In the genomic region with DNA sequence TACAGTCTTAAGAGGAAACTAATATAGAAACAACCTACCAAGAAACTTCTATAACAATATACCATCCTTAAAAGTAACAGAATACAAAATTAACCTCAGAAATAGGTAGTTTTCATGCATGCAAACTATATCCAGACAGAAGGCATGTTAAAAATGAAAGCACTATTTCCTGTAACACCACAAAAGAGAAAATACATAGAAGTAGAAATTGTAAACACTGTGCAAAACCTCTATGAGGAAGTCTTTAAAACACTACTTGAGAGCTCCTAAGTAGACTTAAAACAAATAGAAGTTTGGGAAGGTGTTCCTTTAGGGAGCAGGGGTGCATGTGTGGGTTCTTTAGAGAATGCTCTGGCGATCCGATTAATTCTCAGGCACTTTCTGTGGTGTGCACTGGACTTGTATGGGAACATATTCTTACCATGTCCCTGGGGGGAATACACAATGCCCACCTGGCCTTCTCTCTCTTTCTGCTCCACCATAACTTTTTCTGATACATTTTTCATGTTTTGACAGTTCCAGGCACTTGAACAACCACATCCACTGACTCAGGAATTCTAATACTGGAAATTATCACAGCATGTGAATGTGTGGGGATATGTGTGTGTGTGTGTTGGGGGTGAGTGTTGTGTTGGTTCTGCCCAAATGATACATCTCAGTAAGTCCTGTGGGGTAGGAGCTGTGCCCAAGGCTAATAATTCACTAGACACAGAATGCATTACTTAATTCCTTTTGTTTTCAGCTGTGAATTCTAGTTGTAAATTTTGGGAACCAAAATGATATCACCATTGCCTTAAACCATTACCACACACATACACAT, we compare ENCODE assay signal across 11 cellular contexts.
DNase-seq lines count a peak whose midpoint lies in the region; ATAC-seq, FAIRE-seq and TF ChIP-seq lines count a peak whose summit lies in the region.
"Had no signal": no experiment of that assay in that cellular context is flagged by ENCODE, and none has a peak within 500 bp of the region (broad histone marks: within the 10 kb centered on the region; RNA-seq: fewer than 3 reads in every experiment).

No MANE protein-coding gene starts in this region.

- H3K9me3 ChIP-seq in CD8-positive, alpha-beta T cell (ENCODE audit: low read length): no peaks in the 10 kb centered on the region

- TF ChIP-seq POLR2A in H54 (IDR thresholded peaks at IDR 0.05; ENCODE audit: low read depth, low read length): no peak

- no peaks in the 10 kb centered on the region for H3K27me3 Mint-ChIP-seq in CD8-positive, alpha-beta T cell (ENCODE audit: low read depth)
- H3K27me3 Mint-ChIP-seq in activated naive CD8-positive, alpha-beta T cell: no peaks in the 10 kb centered on the region

- H3K9me3 Mint-ChIP-seq in CD8-positive, alpha-beta T cell: no peaks in the 10 kb centered on the region
- peaks cover 4% of the 10 kb centered on the region for H3K9me3 Mint-ChIP-seq in activated naive CD8-positive, alpha-beta T cell (ENCODE audit: low read depth)

- no peak for FAIRE-seq in H54 (lab: Jason Lieb, UNC)

- peak overlapping the region; percentile 96 for H3K27ac Mint-ChIP-seq in CD8-positive, alpha-beta T cell
- peak overlapping the region; percentile 83 for H3K27ac Mint-ChIP-seq in activated naive CD8-positive, alpha-beta T cell
- H3K27ac Mint-ChIP-seq: natural killer cell had no signal

- H3K27ac ChIP-seq in CD8-positive, alpha-beta T cell (ENCODE audit: low read depth, low read length): peak overlapping the region; percentile 40

- no peak for TF ChIP-seq CTCF in CD8-positive, alpha-beta T cell (IDR thresholded peaks at IDR 0.05)

- H3K4me1 ChIP-seq in CD8-positive, alpha-beta T cell (ENCODE audit: insufficient read depth, low read length): peaks cover 59% of the 10 kb centered on the region

- POLR2A ChIA-PET in CD8-positive, alpha-beta T cell (lab: Charles Lee): interaction anchor here (1.0 to 1.3 kb wide), 2 partner anchors 12 to 50 kb away, joined by 3 to 4 read pairs; no protein-coding TSS in a partner anchor
- POLR2A ChIA-PET in HEK293T (lab: Yijun Ruan, JAX): no interaction called here

- H3K4me3 Mint-ChIP-seq in CD8-positive, alpha-beta T cell: peak overlapping the region; percentile 67
- peak overlapping the region; percentile 48 for H3K4me3 Mint-ChIP-seq in activated naive CD8-positive, alpha-beta T cell
- H3K4me3 Mint-ChIP-seq: natural killer cell had no signal

- intact Hi-C loops in CD8-positive, alpha-beta T cell (cut with DNase I, micrococcal nuclease): loop anchor here in 1 of 2 experiments (2.0 to 5.0 kb wide), 2 partner anchors 14 to 635 kb away; no protein-coding TSS in a partner anchor

- no peaks in the 10 kb centered on the region for H3K27me3 ChIP-seq in CD8-positive, alpha-beta T cell (ENCODE audit: insufficient read depth, low read length)

- H3K4me1 Mint-ChIP-seq in CD8-positive, alpha-beta T cell (ENCODE audit: low read depth): peaks cover 61% of the 10 kb centered on the region
- peaks cover 64% of the 10 kb centered on the region for H3K4me1 Mint-ChIP-seq in activated naive CD8-positive, alpha-beta T cell (ENCODE audit: low read depth)

- H3K36me3 Mint-ChIP-seq in CD8-positive, alpha-beta T cell: no peaks in the 10 kb centered on the region
- H3K36me3 Mint-ChIP-seq in activated naive CD8-positive, alpha-beta T cell: no peaks in the 10 kb centered on the region
- H3K36me3 Mint-ChIP-seq: natural killer cell had no signal

- peak in 1 of 7 experiments; percentile 55 for DNase-seq in CD8-positive, alpha-beta T cell
- DNase-seq in NCI-H446 treated with DMSO at 0.1 percent for 48 hours (lab: John Stamatoyannopoulos, UW) (no peak), HEK293T (ENCODE audit: extremely low spot score) (no peak), superior temporal gyrus (ENCODE audit: extremely low spot score) (no peak), H54 (ENCODE audit: insufficient read length, low spot score) (no peak)
- DNase-seq: AML-193, natural killer cell, NCI-H1930 had no signal

- peak overlapping the region; percentile 9 for H3K4me3 ChIP-seq in CD8-positive, alpha-beta T cell (ENCODE audit: low read depth, low read length)

- CTCF ChIA-PET in CD8-positive, alpha-beta T cell (lab: Charles Lee): interaction anchor here (1.4 kb wide), 1 partner anchor 10 kb away, joined by 3 read pairs; no protein-coding TSS in a partner anchor
- CTCF ChIA-PET in HEK293T (lab: Yijun Ruan, JAX): no interaction called here

- peak; percentile 53 for ATAC-seq in CD8-positive, alpha-beta T cell
- peak; percentile 75 for ATAC-seq in GM19351 (IDR thresholded peaks at IDR 0.05; ENCODE audit: unreplicated experiment)
- peak; percentile 46 for ATAC-seq in HG03108 (IDR thresholded peaks at IDR 0.05; ENCODE audit: unreplicated experiment)
- ATAC-seq: natural killer cell had no signal

- H3K36me3 ChIP-seq in CD8-positive, alpha-beta T cell (ENCODE audit: insufficient read depth, low read length): no peaks in the 10 kb centered on the region

TF ChIP-seq in HEK293T, 16 proteins besides CTCF, POLR2A, EP300 and RAD21:
- TF ChIP-seq ZNF384 (IDR thresholded peaks at IDR 0.05): no peak
- TF ChIP-seq FOXK2 (IDR thresholded peaks at IDR 0.05): no peak
- TF ChIP-seq SUZ12 (IDR thresholded peaks at IDR 0.05): no peak
- no peak for TF ChIP-seq ARNT (IDR thresholded peaks at IDR 0.05)
- TF ChIP-seq ELF4 (IDR thresholded peaks at IDR 0.05): no peak
- no peak for TF ChIP-seq BHLHE40 (IDR thresholded peaks at IDR 0.05; ENCODE audit: borderline replicate concordance)
- no peak for TF ChIP-seq HDGF (IDR thresholded peaks at IDR 0.05; ENCODE audit: borderline replicate concordance)
- TF ChIP-seq SP1 (IDR thresholded peaks at IDR 0.05): no peak
- no peak for TF ChIP-seq CTBP1 (IDR thresholded peaks at IDR 0.05; ENCODE audit: borderline replicate concordance)
